ENCODE assay signal across 33 cellular contexts in genomic region chr1:167068761-167069160, GRCh38. TPM values are rescaled to one million over a fixed set of nuclear protein-coding genes. Genes with fewer than 3 reads are reported as not detected.
"Had no signal": no experiment of that assay in that cellular context is flagged by ENCODE, and none has a peak within 500 bp of the region (broad histone marks: within the 10 kb centered on the region; RNA-seq: fewer than 3 reads in every experiment).

No MANE protein-coding gene starts in this region.

- H3K4me3 ChIP-seq: coronary artery, dorsolateral prefrontal cortex, esophagus muscularis mucosa, gastrocnemius medialis, heart left ventricle had no signal

- DNase-seq: activated CD4-positive, alpha-beta memory T cell treated with anti-CD3 and anti-CD28 coated beads for 36 hours; activated CD4-positive, alpha-beta T cell treated with anti-CD3 and anti-CD28 coated beads for 36 hours; activated CD4-positive, alpha-beta T cell treated with anti-CD3 and anti-CD28 coated beads, Interleukin-2, amount 10 ng/mL, durations not matched to agents 24 days and 14 days; activated CD4-positive, CD25-positive, alpha-beta regulatory T cell; activated CD4-positive, CD25-positive, alpha-beta regulatory T cell treated with anti-CD3 and anti-CD28 coated beads, Interleukin-2, amount 50 U/mL, for 72 hours; activated CD8-positive, alpha-beta memory T cell treated with anti-CD3 and anti-CD28 coated beads, Interleukin-2, amount 10 ng/mL, durations not matched to agents 7 days and 5 days; activated CD8-positive, alpha-beta T cell treated with anti-CD3 and anti-CD28 coated beads, Interleukin-2, amount 10 ng/mL, durations not matched to agents 7 days and 5 days; activated effector memory CD4-positive, alpha-beta T cell treated with Interleukin-2 at 50 U/mL for 16 hours; activated gamma-delta T cell treated with Interleukin-2 at 50 U/mL for 16 hours; activated naive CD4-positive, alpha-beta T cell treated with anti-CD3 and anti-CD28 coated beads, Interleukin-2, amount 50 U/mL, for 16 hours; activated naive CD4-positive, alpha-beta T cell treated with Interleukin-2 at 50 U/mL for 16 hours; activated T-cell treated with anti-CD3 and anti-CD28 coated beads, Interleukin-2, amount 50 U/mL, for 4 hours; amniotic stem cell; anterior cingulate cortex; brain microvascular endothelial cell; dorsolateral prefrontal cortex; effector memory CD4-positive, alpha-beta T cell; erythroblast; foreskin keratinocyte; gastrocnemius medialis; glutamatergic neuron; heart left ventricle; T-helper 2 cell had no signal

- FAIRE-seq: astrocyte, bronchial epithelial cell had no signal

- H3K27me3 Mint-ChIP-seq: activated CD4-positive, alpha-beta memory T cell treated with anti-CD3 and anti-CD28 coated beads for 36 hours; activated CD4-positive, alpha-beta T cell treated with anti-CD3 and anti-CD28 coated beads for 36 hours; activated CD8-positive, alpha-beta memory T cell treated with anti-CD3 and anti-CD28 coated beads, Interleukin-2, amount 10 ng/mL, durations not matched to agents 7 days and 5 days; activated naive CD8-positive, alpha-beta T cell; activated T-helper 17 cell treated with anti-CD3 and anti-CD28 coated beads, Interleukin-2, amount 50 U/mL, for 72 hours; central memory CD8-positive, alpha-beta T cell; dendritic cell treated with granulocyte-macrophage colony-stimulating factor and Interleukin-4, amounts not matched to agents 40 ng/mL and 50 ng/mL, for 4 days had no signal

- H3K9me3 Mint-ChIP-seq: activated CD4-positive, alpha-beta memory T cell treated with anti-CD3 and anti-CD28 coated beads for 36 hours; activated CD4-positive, alpha-beta T cell treated with anti-CD3 and anti-CD28 coated beads, Interleukin-2, amount 10 ng/mL, durations not matched to agents 24 days and 14 days; activated T-cell treated with anti-CD3 and anti-CD28 coated beads, Interleukin-2, amount 50 U/mL, for 4 hours; activated T-helper 17 cell treated with anti-CD3 and anti-CD28 coated beads, Interleukin-2, amount 50 U/mL, for 72 hours; central memory CD8-positive, alpha-beta T cell; dendritic cell treated with granulocyte-macrophage colony-stimulating factor and Interleukin-4, amounts not matched to agents 40 ng/mL and 50 ng/mL, for 4 days had no signal

- H3K4me1 ChIP-seq: foreskin keratinocyte had no signal

- H3K4me3 Mint-ChIP-seq: activated CD4-positive, alpha-beta memory T cell treated with anti-CD3 and anti-CD28 coated beads for 36 hours; activated CD4-positive, alpha-beta T cell treated with anti-CD3 and anti-CD28 coated beads for 36 hours; activated CD4-positive, alpha-beta T cell treated with anti-CD3 and anti-CD28 coated beads, Interleukin-2, amount 10 ng/mL, durations not matched to agents 24 days and 14 days; activated CD8-positive, alpha-beta memory T cell treated with anti-CD3 and anti-CD28 coated beads, Interleukin-2, amount 10 ng/mL, durations not matched to agents 7 days and 5 days; activated CD8-positive, alpha-beta T cell treated with anti-CD3 and anti-CD28 coated beads, Interleukin-2, amount 10 ng/mL, durations not matched to agents 7 days and 5 days; activated naive CD8-positive, alpha-beta T cell; activated T-cell treated with anti-CD3 and anti-CD28 coated beads, Interleukin-2, amount 50 U/mL, for 4 hours; activated T-helper 17 cell treated with anti-CD3 and anti-CD28 coated beads, Interleukin-2, amount 50 U/mL, for 72 hours; central memory CD8-positive, alpha-beta T cell; dendritic cell treated with granulocyte-macrophage colony-stimulating factor and Interleukin-4, amounts not matched to agents 40 ng/mL and 50 ng/mL, for 4 days had no signal

- H3K36me3 ChIP-seq: brain microvascular endothelial cell, esophagus muscularis mucosa, gastrocnemius medialis, heart left ventricle had no signal

- H3K4me1 Mint-ChIP-seq: activated CD4-positive, alpha-beta T cell treated with anti-CD3 and anti-CD28 coated beads for 36 hours; activated CD4-positive, alpha-beta T cell treated with anti-CD3 and anti-CD28 coated beads, Interleukin-2, amount 10 ng/mL, durations not matched to agents 24 days and 14 days; activated T-helper 17 cell treated with anti-CD3 and anti-CD28 coated beads, Interleukin-2, amount 50 U/mL, for 72 hours; central memory CD8-positive, alpha-beta T cell had no signal

- H3K27ac Mint-ChIP-seq: activated CD4-positive, alpha-beta memory T cell treated with anti-CD3 and anti-CD28 coated beads for 36 hours; activated CD4-positive, alpha-beta T cell treated with anti-CD3 and anti-CD28 coated beads for 36 hours; activated CD4-positive, alpha-beta T cell treated with anti-CD3 and anti-CD28 coated beads, Interleukin-2, amount 10 ng/mL, durations not matched to agents 24 days and 14 days; activated CD8-positive, alpha-beta memory T cell treated with anti-CD3 and anti-CD28 coated beads, Interleukin-2, amount 10 ng/mL, durations not matched to agents 7 days and 5 days; activated CD8-positive, alpha-beta T cell treated with anti-CD3 and anti-CD28 coated beads, Interleukin-2, amount 10 ng/mL, durations not matched to agents 7 days and 5 days; activated naive CD8-positive, alpha-beta T cell; activated T-helper 17 cell treated with anti-CD3 and anti-CD28 coated beads, Interleukin-2, amount 50 U/mL, for 72 hours; dendritic cell treated with granulocyte-macrophage colony-stimulating factor and Interleukin-4, amounts not matched to agents 40 ng/mL and 50 ng/mL, for 4 days had no signal

- H3K36me3 Mint-ChIP-seq: activated CD4-positive, alpha-beta memory T cell treated with anti-CD3 and anti-CD28 coated beads for 36 hours; activated CD8-positive, alpha-beta memory T cell treated with anti-CD3 and anti-CD28 coated beads, Interleukin-2, amount 10 ng/mL, durations not matched to agents 7 days and 5 days; activated naive CD8-positive, alpha-beta T cell had no signal

- H3K27ac ChIP-seq: brain microvascular endothelial cell, coronary artery, dorsolateral prefrontal cortex, esophagus muscularis mucosa, foreskin keratinocyte, gastrocnemius medialis, heart left ventricle had no signal

- H3K27me3 ChIP-seq: dorsolateral prefrontal cortex, esophagus muscularis mucosa, gastrocnemius medialis had no signal

- ATAC-seq: activated CD4-positive, alpha-beta T cell treated with anti-CD3 and anti-CD28 coated beads for 36 hours; activated CD8-positive, alpha-beta memory T cell treated with anti-CD3 and anti-CD28 coated beads, Interleukin-2, amount 10 ng/mL, durations not matched to agents 7 days and 5 days; activated CD8-positive, alpha-beta T cell treated with anti-CD3 and anti-CD28 coated beads, Interleukin-2, amount 10 ng/mL, durations not matched to agents 7 days and 5 days; activated T-cell treated with anti-CD3 and anti-CD28 coated beads, Interleukin-2, amount 50 U/mL, for 4 hours; activated T-helper 17 cell treated with anti-CD3 and anti-CD28 coated beads, Interleukin-2, amount 50 U/mL, for 72 hours; foreskin keratinocyte; gastrocnemius medialis; heart left ventricle had no signal

- H3K9me3 ChIP-seq: esophagus muscularis mucosa, gastrocnemius medialis, heart left ventricle had no signal

RNA-seq across cellular contexts. Expression of gene GPA33, which starts 21.4 kb away (rescaled TPM):
- total RNA-seq: activated CD4-positive, alpha-beta T cell treated with anti-CD3 and anti-CD28 coated beads, Interleukin-2, amount 10 ng/mL, durations not matched to agents 24 days and 14 days; bronchial epithelial cell; foreskin keratinocyte had no signal
- polyA plus RNA-seq: foreskin keratinocyte had no signal

RNA-seq across cellular contexts. Expression of gene STYXL2, which starts 25.1 kb away (rescaled TPM):
- total RNA-seq: activated CD4-positive, alpha-beta memory T cell treated with anti-CD3 and anti-CD28 coated beads for 36 hours; activated CD4-positive, alpha-beta T cell treated with anti-CD3 and anti-CD28 coated beads for 36 hours; activated CD4-positive, alpha-beta T cell treated with anti-CD3 and anti-CD28 coated beads, Interleukin-2, amount 10 ng/mL, durations not matched to agents 24 days and 14 days; activated CD8-positive, alpha-beta memory T cell treated with anti-CD3 and anti-CD28 coated beads for 36 hours; activated CD8-positive, alpha-beta memory T cell treated with anti-CD3 and anti-CD28 coated beads, Interleukin-2, amount 10 ng/mL, durations not matched to agents 7 days and 5 days; activated CD8-positive, alpha-beta T cell treated with anti-CD3 and anti-CD28 coated beads, Interleukin-2, amount 10 ng/mL, durations not matched to agents 7 days and 5 days; activated T-cell treated with anti-CD3 and anti-CD28 coated beads, Interleukin-2, amount 50 U/mL, for 4 hours; activated T-helper 17 cell treated with anti-CD3 and anti-CD28 coated beads, Interleukin-2, amount 50 U/mL, for 72 hours; bronchial epithelial cell; foreskin keratinocyte; T-helper 1 cell treated with Interleukin-12 subunit alpha and Interleukin-12 subunit beta and Interleukin-4 antibody, amounts not matched to agents 30 ng/mL and 1 ng/mL, for 36 hours had no signal
- polyA plus RNA-seq: foreskin keratinocyte had no signal
